8 cellular contexts compared by ENCODE assay signal in the genomic region with DNA sequence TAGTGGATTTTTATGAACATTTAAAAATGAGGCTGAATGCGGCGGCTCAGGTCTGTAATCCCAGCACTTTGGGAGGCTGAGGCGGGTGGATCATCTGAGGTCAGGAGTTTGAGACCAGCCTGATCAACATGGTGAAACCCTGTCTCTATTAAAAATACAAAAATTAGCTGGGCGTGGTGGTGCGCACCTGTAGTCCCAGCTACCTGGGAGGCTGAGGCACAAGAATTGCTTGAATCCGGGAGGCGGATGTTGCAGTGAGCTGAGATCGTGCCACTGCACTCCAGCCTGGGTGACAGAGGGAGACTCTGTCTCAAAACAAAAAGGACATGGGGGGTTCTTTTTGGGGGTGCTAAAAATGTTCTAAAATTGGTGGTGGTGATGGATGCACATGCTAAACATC. TPM values are rescaled to one million over a fixed set of nuclear protein-coding genes. Genes with fewer than 3 reads are reported as not detected.
DNase-seq lines count a peak whose midpoint lies in the region; ATAC-seq and TF ChIP-seq lines count a peak whose summit lies in the region.
"Not testable (repeated sequence)": the region's sequence is repeated elsewhere in the genome, so short reads cannot be mapped to it uniquely, and the experiment has no call there.

No MANE protein-coding gene starts in this region.

- H4K20me1 ChIP-seq in hepatocyte (ENCODE audit: insufficient read depth, poor library complexity, severe bottlenecking): not testable (repeated sequence)

- H3K36me3 ChIP-seq in ACC112 (ENCODE audit: insufficient read depth, low read length); HEK293 (ENCODE audit: control insufficient read depth in 2 of 2, insufficient read depth in 1 of 2, low read length in 2 of 2); hepatocyte (replicated peaks; ENCODE audit: insufficient read depth, low read depth): not testable (repeated sequence)

- H2AFZ ChIP-seq in ACC112 (ENCODE audit: low read length, unreplicated experiment): peak overlapping the region; percentile 85
- H2AFZ ChIP-seq in hepatocyte: not testable (repeated sequence)

- H3K4me3 ChIP-seq in ACC112 (ENCODE audit: low read depth, low read length): peak overlapping the region; percentile 53
- H3K4me3 ChIP-seq in HEK293 (ENCODE audit: low read depth, low read length); hepatocyte: not testable (repeated sequence)

- H3K27ac Mint-ChIP-seq in T-helper 17 cell (peak overlapping the region; percentile 92), nephron (peak overlapping the region; percentile 64 to 87 (median 85))
- H3K27ac Mint-ChIP-seq in central memory CD8-positive, alpha-beta T cell (ENCODE audit: low read depth): peak overlapping the region; percentile 78
- peak overlapping the region; percentile 74 for H3K27ac Mint-ChIP-seq in stimulated activated memory B cell treated with anti-CD40 and anti-IgM and Interleukin-4, amounts not matched to agents 10 μg/mL and 1 μg/mL and 100 μg/mL, for 72 hours

- not testable (repeated sequence) for ATAC-seq in T-helper 17 cell; central memory CD8-positive, alpha-beta T cell (replicated peaks; ENCODE audit: extremely low read depth, poor library complexity, severe bottlenecking); stimulated activated memory B cell treated with anti-CD40 and anti-IgM and Interleukin-4, amounts not matched to agents 10 μg/mL and 1 μg/mL and 100 μg/mL, for 72 hours

- not testable (repeated sequence) for H3K9me3 ChIP-seq in HEK293 (ENCODE audit: control insufficient read depth, insufficient read depth, low read depth, low read length); T-helper 17 cell (ENCODE audit: control insufficient read depth, low read length, poor library complexity, severe bottlenecking); hepatocyte (ENCODE audit: low read depth)

- TF ChIP-seq CTCF in HEK293 (tag by site-specific recombination; IDR thresholded peaks at IDR 0.05); hepatocyte (IDR thresholded peaks at IDR 0.05; ENCODE audit: poor library complexity); nephron (IDR thresholded peaks at IDR 0.05; ENCODE audit: unreplicated experiment in 3 of 3): not testable (repeated sequence)

- H3K4me1 Mint-ChIP-seq in T-helper 17 cell; central memory CD8-positive, alpha-beta T cell; nephron: not testable (repeated sequence)
- H3K4me1 Mint-ChIP-seq in stimulated activated memory B cell treated with anti-CD40 and anti-IgM and Interleukin-4, amounts not matched to agents 10 μg/mL and 1 μg/mL and 100 μg/mL, for 72 hours: peaks cover 12% of the 10 kb centered on the region

- 82% methylated on average over 8 of the region's 8 CpGs for WGBS in hepatocyte (ENCODE audit: low lambda C conversion rate, missing lambda C conversion rate)

- not testable (repeated sequence) for H3K9me3 Mint-ChIP-seq in central memory CD8-positive, alpha-beta T cell; nephron; stimulated activated memory B cell treated with anti-CD40 and anti-IgM and Interleukin-4, amounts not matched to agents 10 μg/mL and 1 μg/mL and 100 μg/mL, for 72 hours

- not testable (repeated sequence) for H3K79me2 ChIP-seq in ACC112 (ENCODE audit: control insufficient read depth, insufficient read depth, low read length, unreplicated experiment); hepatocyte

- peaks cover 13% of the 10 kb centered on the region for H3K4me1 ChIP-seq in ACC112 (ENCODE audit: control insufficient read depth, insufficient read depth, low read length, unreplicated experiment)
- H3K4me1 ChIP-seq in HEK293 (ENCODE audit: control insufficient read depth, insufficient read depth, low read length): peaks cover 22% of the 10 kb centered on the region
- not testable (repeated sequence) for H3K4me1 ChIP-seq in hepatocyte (ENCODE audit: insufficient read depth)

- H3K36me3 Mint-ChIP-seq in T-helper 17 cell (ENCODE audit: low read depth); central memory CD8-positive, alpha-beta T cell (ENCODE audit: insufficient read depth); nephron (ENCODE audit: low read depth); stimulated activated memory B cell treated with anti-CD40 and anti-IgM and Interleukin-4, amounts not matched to agents 10 μg/mL and 1 μg/mL and 100 μg/mL, for 72 hours: not testable (repeated sequence)

- POLR2A ChIA-PET in HEK293 (lab: Yijun Ruan, JAX): interaction anchor here (0.5 to 2.0 kb wide), 8 partner anchors 10 to 65 kb away, joined by 3 to 27 read pairs (median 8); a partner anchor contains a TSS

- H3K4me3 Mint-ChIP-seq in T-helper 17 cell, nephron: not testable (repeated sequence)
- H3K4me3 Mint-ChIP-seq in central memory CD8-positive, alpha-beta T cell: peak overlapping the region; percentile 57
- H3K4me3 Mint-ChIP-seq in stimulated activated memory B cell treated with anti-CD40 and anti-IgM and Interleukin-4, amounts not matched to agents 10 μg/mL and 1 μg/mL and 100 μg/mL, for 72 hours: peak overlapping the region; percentile 44

- H3K9me2 ChIP-seq in hepatocyte (replicated peaks; ENCODE audit: insufficient read depth): not testable (repeated sequence)

- CTCF ChIA-PET in HEK293 (lab: Yijun Ruan, JAX): interaction anchor here (0.6 to 1.7 kb wide), 5 partner anchors 11 to 366 kb away, joined by 3 to 9 read pairs (median 5); a partner anchor contains a TSS

- H3K4me2 ChIP-seq in hepatocyte: peak overlapping the region; percentile 49

- DNase-seq in T-helper 17 cell; central memory CD8-positive, alpha-beta T cell (ENCODE audit: low spot score in 2 of 2); hepatocyte (ENCODE audit: low spot score): not testable (repeated sequence)
- DNase-seq in activated naive CD4-positive, alpha-beta T cell treated with Interleukin-2 at 50 U/mL for 16 hours: peak; percentile 16

- not testable (repeated sequence) for H3K27me3 ChIP-seq in ACC112 (ENCODE audit: insufficient read depth, low read length); hepatocyte

- H3K27me3 Mint-ChIP-seq in T-helper 17 cell; central memory CD8-positive, alpha-beta T cell; nephron (ENCODE audit: low read depth); stimulated activated memory B cell treated with anti-CD40 and anti-IgM and Interleukin-4, amounts not matched to agents 10 μg/mL and 1 μg/mL and 100 μg/mL, for 72 hours: not testable (repeated sequence)

- peak overlapping the region; percentile 97 for H3K27ac ChIP-seq in ACC112 (ENCODE audit: low read depth, low read length)
- peak overlapping the region; percentile 74 for H3K27ac ChIP-seq in HEK293 (ENCODE audit: extremely low read depth, low read depth, low read length)
- H3K27ac ChIP-seq in hepatocyte: peak overlapping the region; percentile 95

TF ChIP-seq in HEK293, 187 proteins besides CTCF, POLR2A, EP300 and RAD21:
- TF ChIP-seq ZNF266 (tag by site-specific recombination; IDR thresholded peaks at IDR 0.05; ENCODE audit: low read depth) (0 out of 2 replicates have a peak, but pooled peaks have one; percentile 12), ZNF548 (tag by site-specific recombination; IDR thresholded peaks at IDR 0.05) (0 out of 2 replicates have a peak, but pooled peaks have one; percentile 41)

RNA-seq across cellular contexts. Expression of a gene that starts 16.8 kb away (rescaled TPM):
- 1 to 10 TPM; 7.8 to 8.8 TPM for total RNA-seq in T-helper 17 cell
- total RNA-seq in hepatocyte: 5.4 and 5.5 TPM in 2 replicates
- 1.8 and 2.0 TPM in 2 replicates for polyA plus RNA-seq in hepatocyte

RNA-seq across cellular contexts. Expression of a gene that starts 19.2 kb away (rescaled TPM):
- total RNA-seq in T-helper 17 cell (10 to 100 TPM; 21.8 to 34.0 TPM), hepatocyte (66.1 and 73.0 TPM in 2 replicates)
- polyA plus RNA-seq in hepatocyte: 51.2 and 53.9 TPM in 2 replicates
